In the genomic region with DNA sequence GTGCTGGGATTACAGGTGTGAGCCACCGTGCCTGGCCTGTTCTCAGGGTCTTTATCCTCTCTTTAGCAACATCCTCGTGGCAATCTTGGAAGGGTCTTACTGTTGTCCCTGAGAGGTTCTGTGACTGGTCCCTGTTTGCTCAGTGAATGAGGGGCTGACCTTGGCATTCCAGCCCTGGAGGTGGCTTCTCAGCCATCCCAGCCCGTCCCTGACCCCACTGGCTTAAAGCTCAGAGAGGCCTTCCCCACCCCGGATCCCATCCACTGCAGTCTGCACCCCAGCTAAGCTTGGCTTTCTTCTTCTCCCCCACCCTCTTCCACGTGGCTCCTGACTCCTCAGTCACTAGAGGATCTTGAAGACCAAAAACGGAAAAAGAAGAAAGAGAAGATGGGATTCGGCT, we compare ENCODE assay signal across 19 cellular contexts.
"Had no signal": no experiment of that assay in that cellular context is flagged by ENCODE, and none has a peak within 500 bp of the region (broad histone marks: within the 10 kb centered on the region; RNA-seq: fewer than 3 reads in every experiment).

No MANE protein-coding gene starts in this region.

- H3K4me2 ChIP-seq: SK-N-SH had no signal

- H3K27ac ChIP-seq: RWPE1 had no signal

- DNase-seq: IMR-90, Karpas-422, KG1, MM.1S, NCI-H1092 treated with DMSO at 0.1 percent for 48 hours, NCI-H1436, NCI-H187, NCI-H2029, NCI-H2081 treated with DMSO at 0.1 percent for 48 hours, NCI-H2171, NCI-H226, NCI-H446, NCI-H510A, NCI-H524 treated with DMSO at 0.1 percent for 48 hours, NCI-H69, NCI-H774, SHP77, SK-N-SH had no signal

- H3K9me3 ChIP-seq: SK-N-SH had no signal

- H3K9me2 ChIP-seq: SK-N-SH had no signal

- H3K9ac ChIP-seq: SK-N-SH had no signal
